ENCODE assay signal across 8 cellular contexts in genomic region chr4:2417196-2417764, GRCh38. TPM values are rescaled to one million over a fixed set of nuclear protein-coding genes. Genes with fewer than 3 reads are reported as not detected.
DNase-seq lines count a peak whose midpoint lies in the region; ATAC-seq and TF ChIP-seq lines count a peak whose summit lies in the region.

No MANE protein-coding gene starts in this region.

- no peak for DNase-seq in CD14-positive monocyte (ENCODE audit: low spot score)
- DNase-seq in NCI-H69 (lab: John Stamatoyannopoulos, UW), result peak; percentile 28
- DNase-seq in nephron progenitor cell, result peak; percentile 50
- DNase-seq in hepatic stellate cell (ENCODE audit: low spot score), result no peak
- no peak for DNase-seq in midbrain (lab: John Stamatoyannopoulos, UW)
- no peak for DNase-seq in NCI-H526 treated with DMSO at 0.1 percent for 48 hours (lab: John Stamatoyannopoulos, UW)

- H3K27ac Mint-ChIP-seq in CD14-positive monocyte (peak overlapping the region in 4 of 7 donors; percentile 60 to 87 (median 76)), nephron progenitor cell (no peak overlapping the region)
- peak overlapping the region; percentile 87 for H3K27ac Mint-ChIP-seq in dendritic cell treated with granulocyte-macrophage colony-stimulating factor and Interleukin-4, amounts not matched to agents 40 ng/mL and 50 ng/mL, for 4 days

- intact Hi-C loops in CD14-positive monocyte (cut with micrococcal nuclease), result loop anchor here (5.0 kb wide), 3 partner anchors 120 to 545 kb away; partner anchors contain the start of genes FAM193A (in 1 of the 2), GRK4 (in 1 of the 2), MXD4 (in 1 of the 2) and NOP14 (in 1 of the 2)
- intact Hi-C loops in dendritic cell treated with granulocyte-macrophage colony-stimulating factor and Interleukin-4, amounts not matched to agents 40 ng/mL and 50 ng/mL, for 4 days (cut with micrococcal nuclease), result loop anchor here (5.0 kb wide), 1 partner anchor 155 kb away; the partner anchor contains the start of gene MXD4

- peaks cover 46 to 55% (median 50%) of the 10 kb centered on the region in 3 donors for H3K27me3 Mint-ChIP-seq in CD14-positive monocyte (ENCODE audit: low read depth in 3 of 3)
- peaks cover 46% of the 10 kb centered on the region for H3K27me3 Mint-ChIP-seq in dendritic cell treated with granulocyte-macrophage colony-stimulating factor and Interleukin-4, amounts not matched to agents 40 ng/mL and 50 ng/mL, for 4 days
- peaks cover 94% of the 10 kb centered on the region for H3K27me3 Mint-ChIP-seq in nephron progenitor cell (ENCODE audit: low read depth, poor library complexity)

- TF ChIP-seq CTCF in CD14-positive monocyte (IDR thresholded peaks at IDR 0.05) (no peak), nephron progenitor cell (IDR thresholded peaks at IDR 0.05) (no peak)

- H3K4me3 Mint-ChIP-seq in CD14-positive monocyte (peak overlapping the region; percentile 91 to 95), nephron progenitor cell (peak overlapping the region; percentile 84)
- peak overlapping the region; percentile 89 for H3K4me3 Mint-ChIP-seq in dendritic cell treated with granulocyte-macrophage colony-stimulating factor and Interleukin-4, amounts not matched to agents 40 ng/mL and 50 ng/mL, for 4 days

- H3K9me3 Mint-ChIP-seq in CD14-positive monocyte (peaks cover 0 to 13% (median 3%) of the 10 kb centered on the region in 7 donors), nephron progenitor cell (no peaks in the 10 kb centered on the region)
- no peaks in the 10 kb centered on the region for H3K9me3 Mint-ChIP-seq in dendritic cell treated with granulocyte-macrophage colony-stimulating factor and Interleukin-4, amounts not matched to agents 40 ng/mL and 50 ng/mL, for 4 days

- H3K4me1 Mint-ChIP-seq in CD14-positive monocyte, result peaks cover 60% of the 10 kb centered on the region
- peaks cover 66% of the 10 kb centered on the region for H3K4me1 Mint-ChIP-seq in dendritic cell treated with granulocyte-macrophage colony-stimulating factor and Interleukin-4, amounts not matched to agents 40 ng/mL and 50 ng/mL, for 4 days (ENCODE audit: low read depth)
- H3K4me1 Mint-ChIP-seq in nephron progenitor cell, result peaks cover 39% of the 10 kb centered on the region

- no peak for ATAC-seq in GM19324 (IDR thresholded peaks at IDR 0.05; ENCODE audit: low FRiP score, unreplicated experiment)

- H3K36me3 Mint-ChIP-seq in CD14-positive monocyte, result peaks cover 8 to 18% of the 10 kb centered on the region in 2 donors
- peaks cover 10% of the 10 kb centered on the region for H3K36me3 Mint-ChIP-seq in dendritic cell treated with granulocyte-macrophage colony-stimulating factor and Interleukin-4, amounts not matched to agents 40 ng/mL and 50 ng/mL, for 4 days (ENCODE audit: low read depth)
- no peaks in the 10 kb centered on the region for H3K36me3 Mint-ChIP-seq in nephron progenitor cell (ENCODE audit: low read depth)

RNA-seq across cellular contexts. Expression of gene ZFYVE28, which starts 1.2 kb away (rescaled TPM):
- polyA plus RNA-seq in CD14-positive monocyte, result 1 to 10 TPM; 1.0 to 1.1 TPM

RNA-seq across cellular contexts. Expression of gene CFAP99, which starts 1.5 kb away (rescaled TPM):
- under 1 TPM in 1 of 2 donors, not detected in 1; 0.15 TPM for polyA plus RNA-seq in CD14-positive monocyte

RNA-seq across cellular contexts. Expression of gene RNF4, which starts 51.6 kb away (rescaled TPM):
- 10 to 100 TPM; 28.8 to 37.0 TPM for polyA plus RNA-seq in CD14-positive monocyte

Comparison
In these comparisons a context has a peak if more than half of its experiments do, and no peak if none do; other contexts are left out.
1. DNase-seq: peak in NCI-H69 (single experiment) and nephron progenitor cell (single experiment); none in CD14-positive monocyte (single experiment), hepatic stellate cell (single experiment), midbrain (single experiment) and NCI-H526 treated with DMSO at 0.1 percent for 48 hours (single experiment).
2. Peak in every context shown above with its lines, with median percentiles within 50 percentile points of each other: H3K4me3 Mint-ChIP-seq.